12 cellular contexts compared by ENCODE assay signal in the genomic region with DNA sequence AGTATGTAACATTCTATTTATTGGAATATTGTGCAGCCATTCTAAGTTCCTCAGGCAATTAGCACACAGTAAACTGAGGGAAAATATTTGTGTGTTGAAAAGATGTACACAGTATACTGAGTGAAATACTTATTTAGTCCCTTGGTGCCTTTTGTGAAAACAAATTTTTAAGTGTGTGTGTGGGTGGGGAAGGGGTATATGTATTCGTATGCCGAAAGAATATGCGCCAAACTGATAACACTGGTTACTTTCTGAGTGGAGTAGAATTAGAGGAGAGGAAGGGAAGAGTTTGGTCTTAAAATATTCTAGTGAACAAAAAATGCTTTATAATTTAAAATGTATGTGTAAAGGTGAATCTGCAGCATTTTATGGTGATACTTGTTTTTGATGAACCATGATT. TPM values are rescaled to one million over a fixed set of nuclear protein-coding genes. Genes with fewer than 3 reads are reported as not detected.
DNase-seq lines count a peak whose midpoint lies in the region; ATAC-seq and TF ChIP-seq lines count a peak whose summit lies in the region.
"Had no signal": no experiment of that assay in that cellular context is flagged by ENCODE, and none has a peak within 500 bp of the region (broad histone marks: within the 10 kb centered on the region; RNA-seq: fewer than 3 reads in every experiment).

No MANE protein-coding gene starts in this region.

- CTCF ChIA-PET in activated CD4-positive, alpha-beta memory T cell treated with anti-CD3 and anti-CD28 coated beads, Interleukin-2, amount 10 ng/mL, durations not matched to agents 7 days and 5 days (lab: Charles Lee), result interaction anchor here (0.8 to 1.8 kb wide), 5 partner anchors 9 to 355 kb away, joined by 3 to 6 read pairs (median 3); no protein-coding TSS in a partner anchor

- 44% methylated on average over 3 of the region's 3 CpGs for WGBS in right cardiac atrium
- 65% methylated on average over 3 of the region's 3 CpGs for WGBS in hepatocyte (ENCODE audit: low lambda C conversion rate, missing lambda C conversion rate)

- H3K27me3 ChIP-seq in right cardiac atrium (ENCODE audit: control insufficient read depth, insufficient read depth) (no peaks in the 10 kb centered on the region), hepatocyte (no peaks in the 10 kb centered on the region)
- H3K27me3 ChIP-seq: SJCRH30 had no signal

- intact Hi-C loops in right cardiac atrium (cut with DNase I), result no loop called here
- intact Hi-C loops in Right ventricle myocardium inferior (cut with DNase I), result loop anchor here (5.0 kb wide), 1 partner anchor 117 kb away; the partner anchor contains the start of gene SRP19

- peaks cover 42% of the 10 kb centered on the region for H4K20me1 ChIP-seq in hepatocyte (ENCODE audit: insufficient read depth, poor library complexity, severe bottlenecking)

- peaks cover 3% of the 10 kb centered on the region for H3K4me1 ChIP-seq in right cardiac atrium (ENCODE audit: control insufficient read depth, insufficient read depth, low read length)
- peaks cover 14% of the 10 kb centered on the region for H3K4me1 ChIP-seq in hepatocyte (ENCODE audit: insufficient read depth)

- peaks cover 63% of the 10 kb centered on the region for H3K36me3 Mint-ChIP-seq in activated CD4-positive, alpha-beta memory T cell treated with anti-CD3 and anti-CD28 coated beads, Interleukin-2, amount 10 ng/mL, durations not matched to agents 7 days and 5 days (ENCODE audit: low read depth)

- peak overlapping the region; percentile 84 for H3K4me2 ChIP-seq in hepatocyte

- H3K4me1 Mint-ChIP-seq in activated CD4-positive, alpha-beta memory T cell treated with anti-CD3 and anti-CD28 coated beads, Interleukin-2, amount 10 ng/mL, durations not matched to agents 7 days and 5 days, result peaks cover 70% of the 10 kb centered on the region
- peaks cover 69% of the 10 kb centered on the region for H3K4me1 Mint-ChIP-seq in stimulated activated naive CD8-positive, alpha-beta T cell treated with anti-CD3 and anti-CD28 coated beads, Interleukin-15, amount 100 ng/mL, for 72 hours

- H3K27ac ChIP-seq in right cardiac atrium (ENCODE audit: low read length) (no peak overlapping the region), hepatocyte (no peak overlapping the region)
- H3K27ac ChIP-seq: SJCRH30 had no signal

- no peak for TF ChIP-seq CTCF in hepatocyte (IDR thresholded peaks at IDR 0.05; ENCODE audit: poor library complexity)

- H3K9me2 ChIP-seq in hepatocyte (replicated peaks; ENCODE audit: insufficient read depth), result no peaks in the 10 kb centered on the region

- peaks cover 76% of the 10 kb centered on the region for H3K79me2 ChIP-seq in hepatocyte

- no peaks in the 10 kb centered on the region for H3K27me3 Mint-ChIP-seq in activated CD4-positive, alpha-beta memory T cell treated with anti-CD3 and anti-CD28 coated beads, Interleukin-2, amount 10 ng/mL, durations not matched to agents 7 days and 5 days
- no peaks in the 10 kb centered on the region for H3K27me3 Mint-ChIP-seq in stimulated activated naive CD8-positive, alpha-beta T cell treated with anti-CD3 and anti-CD28 coated beads, Interleukin-15, amount 100 ng/mL, for 72 hours

- H3K9me3 ChIP-seq in right cardiac atrium (ENCODE audit: control insufficient read depth, low read length), result no peaks in the 10 kb centered on the region
- no peaks in the 10 kb centered on the region for H3K9me3 ChIP-seq in hepatocyte (ENCODE audit: low read depth)
- H3K9me3 ChIP-seq: mucosa of descending colon, SJCRH30 had no signal

- no peaks in the 10 kb centered on the region for H3K36me3 ChIP-seq in hepatocyte (replicated peaks; ENCODE audit: insufficient read depth, low read depth)

- H3K4me3 Mint-ChIP-seq in activated CD4-positive, alpha-beta memory T cell treated with anti-CD3 and anti-CD28 coated beads, Interleukin-2, amount 10 ng/mL, durations not matched to agents 7 days and 5 days, result peak overlapping the region; percentile 70
- H3K4me3 Mint-ChIP-seq in stimulated activated naive CD8-positive, alpha-beta T cell treated with anti-CD3 and anti-CD28 coated beads, Interleukin-15, amount 100 ng/mL, for 72 hours, result peak overlapping the region; percentile 74 to 90

- ATAC-seq in right cardiac atrium, result no peak
- no peak for ATAC-seq in Right ventricle myocardium inferior
- no peak for ATAC-seq in stimulated activated naive CD8-positive, alpha-beta T cell treated with anti-CD3 and anti-CD28 coated beads, Interleukin-15, amount 100 ng/mL, for 72 hours
- no peak for ATAC-seq in GM19463 (IDR thresholded peaks at IDR 0.05; ENCODE audit: unreplicated experiment)
- ATAC-seq: mucosa of descending colon had no signal

- POLR2A ChIA-PET in activated CD4-positive, alpha-beta memory T cell treated with anti-CD3 and anti-CD28 coated beads, Interleukin-2, amount 10 ng/mL, durations not matched to agents 7 days and 5 days (lab: Charles Lee), result interaction anchor here (1.2 to 1.5 kb wide), 4 partner anchors 10 to 534 kb away, joined by 4 to 5 read pairs (median 5); partner anchors contain the start of genes REEP5 and YTHDC2

- no peak overlapping the region for H2AFZ ChIP-seq in hepatocyte

- no peaks in the 10 kb centered on the region for H3K9me3 Mint-ChIP-seq in activated CD4-positive, alpha-beta memory T cell treated with anti-CD3 and anti-CD28 coated beads, Interleukin-2, amount 10 ng/mL, durations not matched to agents 7 days and 5 days
- no peaks in the 10 kb centered on the region for H3K9me3 Mint-ChIP-seq in stimulated activated naive CD8-positive, alpha-beta T cell treated with anti-CD3 and anti-CD28 coated beads, Interleukin-15, amount 100 ng/mL, for 72 hours

- no peak for DNase-seq in right cardiac atrium
- no peak for DNase-seq in Right ventricle myocardium inferior (ENCODE audit: missing footprints)
- no peak for DNase-seq in activated CD4-positive, alpha-beta memory T cell treated with anti-CD3 and anti-CD28 coated beads, Interleukin-2, amount 10 ng/mL, durations not matched to agents 7 days and 5 days
- no peak for DNase-seq in hepatocyte (ENCODE audit: low spot score)
- no peak for DNase-seq in stimulated activated naive CD8-positive, alpha-beta T cell treated with anti-CD3 and anti-CD28 coated beads, Interleukin-15, amount 100 ng/mL, for 72 hours
- no peak for DNase-seq in stimulated activated CD4-positive, alpha-beta T cell treated with anti-CD3 and anti-CD28 coated beads, Interleukin-4, amount 100 ng/mL, for 24 hours
- DNase-seq in NCI-H1930 (lab: John Stamatoyannopoulos, UW), result no peak
- DNase-seq: KG1, mucosa of descending colon, NCI-H446 treated with DMSO at 0.1 percent for 48 hours, SJCRH30 had no signal

- no peak overlapping the region for H3K27ac Mint-ChIP-seq in activated CD4-positive, alpha-beta memory T cell treated with anti-CD3 and anti-CD28 coated beads, Interleukin-2, amount 10 ng/mL, durations not matched to agents 7 days and 5 days
- H3K27ac Mint-ChIP-seq in stimulated activated naive CD8-positive, alpha-beta T cell treated with anti-CD3 and anti-CD28 coated beads, Interleukin-15, amount 100 ng/mL, for 72 hours, result peak overlapping the region; percentile 92 to 97

- H3K4me3 ChIP-seq in right cardiac atrium (ENCODE audit: low read length), result peak overlapping the region; percentile 22
- no peak overlapping the region for H3K4me3 ChIP-seq in hepatocyte
- H3K4me3 ChIP-seq: mucosa of descending colon, SJCRH30 had no signal

RNA-seq across cellular contexts. Expression of gene DCP2, which starts 3.1 kb away (rescaled TPM):
- 10 to 100 TPM; 23.2 to 26.7 (median 25.9) TPM for total RNA-seq in right cardiac atrium
- polyA plus RNA-seq in right cardiac atrium, result 3.6 TPM
- total RNA-seq in Right ventricle myocardium inferior, result 18.1 TPM
- 100 to 1,000 TPM; 135 to 138 TPM for total RNA-seq in activated CD4-positive, alpha-beta memory T cell treated with anti-CD3 and anti-CD28 coated beads, Interleukin-2, amount 10 ng/mL, durations not matched to agents 7 days and 5 days
- total RNA-seq in hepatocyte, result 39.2 and 41.9 TPM in 2 replicates
- 8.8 and 20.5 TPM in 2 replicates for polyA plus RNA-seq in hepatocyte

RNA-seq across cellular contexts. Expression of gene REEP5, which starts 57.7 kb away (rescaled TPM):
- total RNA-seq in right cardiac atrium, result 100 to 1,000 TPM; 103 to 119 (median 112) TPM
- polyA plus RNA-seq in right cardiac atrium, result 91.8 TPM
- 125 TPM for total RNA-seq in Right ventricle myocardium inferior
- total RNA-seq in activated CD4-positive, alpha-beta memory T cell treated with anti-CD3 and anti-CD28 coated beads, Interleukin-2, amount 10 ng/mL, durations not matched to agents 7 days and 5 days, result 10 to 100 TPM; 95.0 to 96.3 TPM
- total RNA-seq in hepatocyte, result 57.3 and 63.6 TPM in 2 replicates
- 199 and 208 TPM in 2 replicates for polyA plus RNA-seq in hepatocyte
